In genomic region chr4:1748465-1748995, GRCh38 we compare ENCODE assay signal across 8 cellular contexts. TPM values are rescaled to one million over a fixed set of nuclear protein-coding genes. Genes with fewer than 3 reads are reported as not detected.
DNase-seq lines count a peak whose midpoint lies in the region; ATAC-seq and TF ChIP-seq lines count a peak whose summit lies in the region.

No MANE protein-coding gene starts in this region.

- ATAC-seq in Panc1 (peak; percentile 53), HG02884 (IDR thresholded peaks at IDR 0.05; ENCODE audit: unreplicated experiment) (no peak)

- H3K4me3 ChIP-seq in Panc1 (ENCODE audit: low read depth in 2 of 2, low read length in 2 of 2) (no peak overlapping the region), fibroblast of lung (replicated peaks in 1 of 4; ENCODE audit: control extremely low read depth in 1 of 4, insufficient read depth in 1 of 4, low read depth in 3 of 4, low read length in 4 of 4) (no peak overlapping the region), neuron (ENCODE audit: low read length) (peak overlapping the region; percentile 16), suprapubic skin (no peak overlapping the region)

- no peaks in the 10 kb centered on the region for H3K79me2 ChIP-seq in fibroblast of lung (ENCODE audit: control insufficient read depth, insufficient read depth, low read length)

- H3K36me3 ChIP-seq in Panc1 (ENCODE audit: control insufficient read depth, insufficient read depth, low read length) (no peaks in the 10 kb centered on the region), fibroblast of lung (ENCODE audit: control insufficient read depth, insufficient read depth, low read length) (peaks cover 7% of the 10 kb centered on the region), neuron (ENCODE audit: insufficient read depth, low read length) (peaks cover 14% of the 10 kb centered on the region), suprapubic skin (no peaks in the 10 kb centered on the region)

- H3K4me2 ChIP-seq in fibroblast of lung (ENCODE audit: extremely low read depth, insufficient read depth, low read length): no peak overlapping the region

- TF ChIP-seq EP300 in suprapubic skin (IDR thresholded peaks at IDR 0.05): no peak

- no peaks in the 10 kb centered on the region for H3K9me3 ChIP-seq in Panc1 (ENCODE audit: control insufficient read depth, insufficient read depth, low read depth, low read length)
- no peaks in the 10 kb centered on the region for H3K9me3 ChIP-seq in fibroblast of lung (ENCODE audit: control insufficient read depth, insufficient read depth, low read depth, low read length)
- H3K9me3 ChIP-seq in neuron (ENCODE audit: low read length): no peaks in the 10 kb centered on the region
- no peaks in the 10 kb centered on the region for H3K9me3 ChIP-seq in suprapubic skin

- no peak for TF ChIP-seq POLR2A in suprapubic skin (IDR thresholded peaks at IDR 0.05)

- CTCF ChIA-PET in Panc1 (lab: Charles Lee): interaction anchor here (0.8 to 1.5 kb wide), 5 partner anchors 17 to 408 kb away, joined by 3 to 15 read pairs (median 7); no protein-coding TSS in a partner anchor

- no peak overlapping the region for H3K9ac ChIP-seq in fibroblast of lung (ENCODE audit: insufficient read depth, low read length)

- BruUV-seq in Panc1 (replicated peaks; lab: Mats Ljungman, UMichigan): no TSS peak

- DNase-seq in D341Med (ENCODE audit: low spot score): peak; percentile 97
- DNase-seq in HUDEP-2 (lab: John Stamatoyannopoulos, UW; ENCODE audit: unreplicated experiment in 76 of 76): peak in 73 of 76 experiments; percentile 7 to 85 (median 70)
- no peak for DNase-seq in Panc1 (ENCODE audit: low read depth, low spot score)
- DNase-seq in activated T-cell treated with anti-CD3 and anti-CD28 coated beads, Interleukin-2, amount 50 U/mL, for 1 hour: peak; percentile 78
- peak; percentile 37 to 55 for DNase-seq in fibroblast of lung (ENCODE audit: low read depth in 2 of 2)
- DNase-seq in suprapubic skin (ENCODE audit: low spot score in 2 of 2): no peak

- in situ Hi-C loops in Panc1 (cut with HindIII; ENCODE audit: low pct_unique_long_range_greater_than_20kb, low sequenced_read_pairs): no loop called here

- intact Hi-C loops in Panc1 (cut with micrococcal nuclease; ENCODE audit: unreplicated experiment): loop anchor here (1.0 kb wide), 1 partner anchor 62 kb away; no protein-coding TSS in a partner anchor

- TF ChIP-seq CTCF in Panc1 (IDR thresholded peaks at IDR 0.05) (no peak), fibroblast of lung (conservative IDR thresholded peaks at IDR 0.05 in 1 of 2, IDR thresholded peaks at IDR 0.05 in 1 of 2; ENCODE audit: low read depth in 1 of 2, low read length in 2 of 2) (peak; percentile 57 to 68), suprapubic skin (IDR thresholded peaks at IDR 0.05) (peak; percentile 42 to 75)

- POLR2A ChIA-PET in Panc1 (lab: Charles Lee): no interaction called here

- no peaks in the 10 kb centered on the region for H3K27me3 ChIP-seq in Panc1 (ENCODE audit: control insufficient read depth, insufficient read depth, low read length)
- no peaks in the 10 kb centered on the region for H3K27me3 ChIP-seq in fibroblast of lung (ENCODE audit: control insufficient read depth, insufficient read depth, low read length)
- no peaks in the 10 kb centered on the region for H3K27me3 ChIP-seq in neuron (ENCODE audit: insufficient read depth, low read length)
- H3K27me3 ChIP-seq in suprapubic skin: peaks cover 4% of the 10 kb centered on the region

- H4K20me1 ChIP-seq in fibroblast of lung (ENCODE audit: control insufficient read depth, extremely low read depth, insufficient read depth, low read length): peaks cover 2% of the 10 kb centered on the region

- no peak overlapping the region for H2AFZ ChIP-seq in fibroblast of lung (ENCODE audit: low read length)
- no peak overlapping the region for H2AFZ ChIP-seq in neuron (ENCODE audit: low read depth, low read length)

- H3K27ac ChIP-seq in Panc1 (ENCODE audit: low read length) (no peak overlapping the region), fibroblast of lung (ENCODE audit: insufficient read depth, low read length) (no peak overlapping the region), suprapubic skin (no peak overlapping the region)

- 1% methylated on average over 9 of the region's 29 CpGs for WGBS in suprapubic skin

- H3K4me1 ChIP-seq in Panc1 (ENCODE audit: control insufficient read depth, insufficient read depth, low read length) (peaks cover 3% of the 10 kb centered on the region; the same call in 1 of the 2 replicates), fibroblast of lung (ENCODE audit: control insufficient read depth, extremely low read depth, insufficient read depth, low read length) (no peaks in the 10 kb centered on the region), neuron (ENCODE audit: insufficient read depth, low read length) (peaks cover 15% of the 10 kb centered on the region), suprapubic skin (peaks cover 34% of the 10 kb centered on the region)

RNA-seq across cellular contexts. Expression of gene TACC3, which starts 27.2 kb away (rescaled TPM):
- total RNA-seq in Panc1 (2021; ENCODE audit: unreplicated experiment) (106 TPM), fibroblast of lung (1.8 and 7.3 TPM in 2 replicates), suprapubic skin (10 to 100 TPM in 2 of 4 donors, 1 to 10 TPM in 2; 7.2 to 11.7 (median 8.8) TPM)
- polyA plus RNA-seq in Panc1 (2012; ENCODE audit: insufficient read length): 82.2 TPM
- polyA plus RNA-seq in fibroblast of lung: 10.2 and 43.2 TPM in 2 replicates
- 12.9 and 56.4 TPM in 2 replicates for polyA plus RNA-seq in fibroblast of lung (2012)
- polyA minus RNA-seq in fibroblast of lung (ENCODE audit: low replicate concordance): 11.7 and 69.8 TPM in 2 replicates

RNA-seq across cellular contexts. Expression of gene TMEM129, which starts 27.4 kb away (rescaled TPM):
- total RNA-seq in Panc1 (2021; ENCODE audit: unreplicated experiment) (32.6 TPM), fibroblast of lung (24.7 and 39.6 TPM in 2 replicates), suprapubic skin (10 to 100 TPM; 50.4 to 77.2 (median 57.6) TPM)
- 37.6 TPM for polyA plus RNA-seq in Panc1 (2012; ENCODE audit: insufficient read length)
- polyA plus RNA-seq in fibroblast of lung: 11.0 and 15.0 TPM in 2 replicates
- 21.2 and 24.0 TPM in 2 replicates for polyA plus RNA-seq in fibroblast of lung (2012)
- 18.0 and 35.4 TPM in 2 replicates for polyA minus RNA-seq in fibroblast of lung (ENCODE audit: low replicate concordance)

RNA-seq across cellular contexts. Expression of gene SLBP, which starts 36.4 kb away (rescaled TPM):
- total RNA-seq in Panc1 (2021; ENCODE audit: unreplicated experiment) (73.4 TPM), fibroblast of lung (49.7 and 50.8 TPM in 2 replicates), suprapubic skin (10 to 100 TPM; 36.9 to 59.1 (median 40.8) TPM)
- polyA plus RNA-seq in Panc1 (2012; ENCODE audit: insufficient read length): 81.0 TPM
- 108 and 152 TPM in 2 replicates for polyA plus RNA-seq in fibroblast of lung
- 54.4 and 67.6 TPM in 2 replicates for polyA plus RNA-seq in fibroblast of lung (2012)
- 9.7 and 10.9 TPM in 2 replicates for polyA minus RNA-seq in fibroblast of lung (ENCODE audit: low replicate concordance)

RNA-seq across cellular contexts. Expression of gene FGFR3, which starts 44.6 kb away (rescaled TPM):
- 8.2 TPM for total RNA-seq in Panc1 (2021; ENCODE audit: unreplicated experiment)
- 10.7 TPM for polyA plus RNA-seq in Panc1 (2012; ENCODE audit: insufficient read length)
- under 0.01 and 0.33 TPM in 2 replicates for total RNA-seq in fibroblast of lung
- polyA plus RNA-seq in fibroblast of lung: 0.11 and 0.19 TPM in 2 replicates
- polyA plus RNA-seq in fibroblast of lung (2012): 0.21 and 0.32 TPM in 2 replicates
- polyA minus RNA-seq in fibroblast of lung (ENCODE audit: low replicate concordance): 0.24 TPM in 1 of 2 replicates, not detected in the other
- total RNA-seq in suprapubic skin: 100 to 1,000 TPM; 511 to 829 (median 662) TPM

Comparison
In these comparisons a context has a peak if more than half of its experiments do, and no peak if none do; other contexts are left out.
1. DNase-seq: peak in D341Med (single experiment), HUDEP-2 (73 of 76), activated T-cell treated with anti-CD3 and anti-CD28 coated beads, Interleukin-2, amount 50 U/mL, for 1 hour (single experiment) and fibroblast of lung (2 of 2); none in Panc1 (single experiment) and suprapubic skin (0 of 2).